Comparison of ENCODE assay signal across 18 cellular contexts in the genomic region with DNA sequence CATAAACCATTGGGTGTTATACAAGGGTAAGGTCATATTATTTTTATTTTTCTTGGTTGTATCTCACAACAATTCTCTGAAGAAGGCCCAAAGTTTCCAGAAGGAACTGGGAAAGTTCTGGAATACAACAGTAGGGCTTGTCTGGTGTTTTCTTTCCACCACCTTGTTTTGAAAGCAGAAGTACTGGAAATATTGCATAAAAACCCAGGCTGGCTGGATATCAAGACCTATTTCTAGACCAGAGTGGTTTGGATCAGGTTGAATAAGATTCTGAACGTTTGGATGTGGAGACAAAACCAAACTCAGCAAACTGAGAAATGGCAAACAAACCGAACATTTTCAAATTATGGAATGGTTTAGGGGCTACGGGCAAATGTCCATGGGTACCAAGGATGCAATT.
DNase-seq lines count a peak whose midpoint lies in the region.
"Had no signal": no experiment of that assay in that cellular context is flagged by ENCODE, and none has a peak within 500 bp of the region (broad histone marks: within the 10 kb centered on the region; RNA-seq: fewer than 3 reads in every experiment).

No MANE protein-coding gene starts in this region.

- no peak overlapping the region for H3K9ac ChIP-seq in subcutaneous abdominal adipose tissue (ENCODE audit: low read length in 5 of 5)

- no peak overlapping the region for H3K4me3 ChIP-seq in subcutaneous abdominal adipose tissue (ENCODE audit: low read depth in 1 of 5, low read length in 5 of 5)
- H3K4me3 ChIP-seq: Peyer's patch, SJCRH30 had no signal

- H3K36me3 ChIP-seq in subcutaneous abdominal adipose tissue (ENCODE audit: control insufficient read depth in 5 of 5, insufficient read depth in 5 of 5, low read length in 5 of 5), result no peaks in the 10 kb centered on the region
- H3K36me3 ChIP-seq: Peyer's patch, SJCRH30 had no signal

- H3K4me1 ChIP-seq in subcutaneous abdominal adipose tissue (ENCODE audit: control insufficient read depth in 5 of 5, insufficient read depth in 5 of 5, low read length in 5 of 5), result peaks cover 5 to 20% (median 11%) of the 10 kb centered on the region in 5 donors
- H3K4me1 ChIP-seq: Peyer's patch had no signal

- no peaks in the 10 kb centered on the region for H3K9me3 ChIP-seq in subcutaneous abdominal adipose tissue (ENCODE audit: control insufficient read depth in 5 of 5, low read length in 5 of 5)
- H3K9me3 ChIP-seq: Peyer's patch, SJCRH30 had no signal

- H3K27me3 ChIP-seq in layer of hippocampus (ENCODE audit: control insufficient read depth, insufficient read depth, low read length) (no peaks in the 10 kb centered on the region), subcutaneous abdominal adipose tissue (ENCODE audit: control insufficient read depth in 5 of 5, insufficient read depth in 4 of 5, low read length in 5 of 5) (no peaks in the 10 kb centered on the region)
- H3K27me3 ChIP-seq: Peyer's patch, SJCRH30 had no signal

- DNase-seq in MV-4-11 (lab: John Stamatoyannopoulos, UW) (peak; percentile 29), caudate nucleus (lab: John Stamatoyannopoulos, UW) (peak in 1 of 61 donors; percentile 9), D341Med (ENCODE audit: low spot score) (no peak), DMS 273 (lab: John Stamatoyannopoulos, UW; ENCODE audit: unreplicated experiment) (no peak)
- no peak for DNase-seq in activated CD4-positive, alpha-beta T cell treated with anti-CD3 and anti-CD28 coated beads, Interleukin-2, amount 50 U/mL, for 1 hour
- DNase-seq: AML-193; Calu3; CD8-positive, alpha-beta memory T cell; Karpas-422; NCI-H1417; NCI-H187; NCI-H446; NCI-H526; Peyer's patch; SJCRH30 had no signal

- peak overlapping the region; percentile 19 for H3K27ac ChIP-seq in caudate nucleus (ENCODE audit: low read depth, low read length)
- peak overlapping the region; percentile 27 for H3K27ac ChIP-seq in layer of hippocampus (ENCODE audit: low read depth, low read length)
- H3K27ac ChIP-seq in subcutaneous abdominal adipose tissue (ENCODE audit: low read depth, low read length), result peak overlapping the region; percentile 6
- H3K27ac ChIP-seq: C4-2B, Peyer's patch, SJCRH30 had no signal
